In genomic region chr11:60830478-60831142, GRCh38 we compare ENCODE assay signal across 10 cellular contexts. TPM values are rescaled to one million over a fixed set of nuclear protein-coding genes. Genes with fewer than 3 reads are reported as not detected.
DNase-seq lines count a peak whose midpoint lies in the region; ATAC-seq and TF ChIP-seq lines count a peak whose summit lies in the region.
"Had no signal": no experiment of that assay in that cellular context is flagged by ENCODE, and none has a peak within 500 bp of the region (broad histone marks: within the 10 kb centered on the region; RNA-seq: fewer than 3 reads in every experiment).

No MANE protein-coding gene starts in this region.

- H3K9me2 ChIP-seq in PC-9 (ENCODE audit: insufficient read depth) = no peaks in the 10 kb centered on the region

- H3K27ac ChIP-seq in HEK293 (ENCODE audit: extremely low read depth, low read depth, low read length) (no peak overlapping the region), PC-9 (no peak overlapping the region), mesenchymal stem cell (ENCODE audit: low read length, poor library complexity, severe bottlenecking) (no peak overlapping the region)

- peak; percentile 53 for ATAC-seq in GM18867 (IDR thresholded peaks at IDR 0.05; ENCODE audit: unreplicated experiment)
- ATAC-seq in HG03354 (IDR thresholded peaks at IDR 0.05; ENCODE audit: poor library complexity, severe bottlenecking, unreplicated experiment) = no peak

- POLR2A ChIA-PET in HEK293 (lab: Yijun Ruan, JAX) = interaction anchor here (1.7 to 1.8 kb wide), 2 partner anchors 57 to 71 kb away, joined by 4 to 6 read pairs; no protein-coding TSS in a partner anchor
- POLR2A ChIA-PET in PC-9 (lab: Charles Lee; ENCODE audit: unreplicated experiment) = interaction anchor here (0.6 to 0.7 kb wide), 2 partner anchors 28 to 531 kb away, joined by 8 to 11 read pairs; partner anchors contain the start of genes CYB561A3 and TMEM138

- no peaks in the 10 kb centered on the region for H3K79me2 ChIP-seq in PC-9 (ENCODE audit: low read depth)

- no peak overlapping the region for H2BK15ac ChIP-seq in mesenchymal stem cell (ENCODE audit: low read depth, poor library complexity, severe bottlenecking)

- H4K20me1 ChIP-seq in PC-9 (ENCODE audit: insufficient read depth) = 0 out of 2 replicates have a peak, but pooled peaks cover 3% of the 10 kb centered on the region

- WGBS in mesenchymal stem cell = 34% methylated on average over 9 of the region's 10 CpGs

- H3K23ac ChIP-seq in mesenchymal stem cell (ENCODE audit: low read length in 2 of 2) = no peak overlapping the region

- no peak overlapping the region for H2BK120ac ChIP-seq in mesenchymal stem cell (ENCODE audit: low read depth, low read length)

- H3K4me1 ChIP-seq in HEK293 (ENCODE audit: control insufficient read depth, insufficient read depth, low read length) = no peaks in the 10 kb centered on the region
- H3K4me1 ChIP-seq in PC-9 (replicated peaks; ENCODE audit: insufficient read depth) = 0 out of 2 replicates have a peak, but pooled peaks cover 3% of the 10 kb centered on the region
- H3K4me1 ChIP-seq in mesenchymal stem cell (ENCODE audit: control insufficient read depth, insufficient read depth, low read depth, low read length) = peaks cover 6% of the 10 kb centered on the region

- H3K18ac ChIP-seq in mesenchymal stem cell (ENCODE audit: low read depth in 1 of 2, low read length in 2 of 2) = no peak overlapping the region

- TF ChIP-seq CTCF in HEK293 (tag by site-specific recombination; IDR thresholded peaks at IDR 0.05) (no peak), PC-9 (conservative IDR thresholded peaks at IDR 0.05) (no peak)

- H2BK5ac ChIP-seq in mesenchymal stem cell (ENCODE audit: low read depth, low read length, poor library complexity, severe bottlenecking) = no peak overlapping the region

- no peak overlapping the region for H4K8ac ChIP-seq in mesenchymal stem cell (ENCODE audit: low read length)

- H3K9ac ChIP-seq in mesenchymal stem cell (ENCODE audit: low read length) = peak overlapping the region; percentile 4

- no peak overlapping the region for H2BK12ac ChIP-seq in mesenchymal stem cell (ENCODE audit: low read length in 2 of 2)

- H2AK5ac ChIP-seq in mesenchymal stem cell (ENCODE audit: low read length, severe bottlenecking) = no peak overlapping the region

- no peak overlapping the region for H3K14ac ChIP-seq in mesenchymal stem cell (ENCODE audit: low read length in 2 of 2)

- intact Hi-C loops in PC-9 (cut with micrococcal nuclease; ENCODE audit: unreplicated experiment) = loop anchor here (1.0 to 5.0 kb wide), 7 partner anchors 53 to 555 kb away; no protein-coding TSS in a partner anchor

- peak in 1 of 2 experiments; percentile 68 for DNase-seq in PC-9
- DNase-seq in mesenchymal stem cell = no peak
- DNase-seq in iPS-NIHi7 (ENCODE audit: extremely low spot score) = no peak
- no peak for DNase-seq in NCI-H524 (lab: John Stamatoyannopoulos, UW)

- H2AFZ ChIP-seq in PC-9 (no peak overlapping the region), mesenchymal stem cell (ENCODE audit: low read depth, low read length) (no peak overlapping the region)

- no peak overlapping the region for H3K4ac ChIP-seq in mesenchymal stem cell (ENCODE audit: low read depth in 1 of 2, low read length in 2 of 2)

- peaks cover 22% of the 10 kb centered on the region for H3K27me3 ChIP-seq in PC-9 (ENCODE audit: insufficient read depth, low read depth)
- H3K27me3 ChIP-seq in mesenchymal stem cell (ENCODE audit: control insufficient read depth in 1 of 2, insufficient read depth in 1 of 2, low read length in 2 of 2) = peaks cover 0 to 34% of the 10 kb centered on the region in 2 experiments
- H3K27me3 ChIP-seq: stomach had no signal

- H3K79me1 ChIP-seq in mesenchymal stem cell (replicated peaks; ENCODE audit: low read length, poor library complexity, severe bottlenecking) = no peaks in the 10 kb centered on the region

- H4K91ac ChIP-seq in mesenchymal stem cell (ENCODE audit: low read length) = no peak overlapping the region

- BruUV-seq in PC-9 (replicated peaks; lab: Mats Ljungman, UMichigan) = no TSS peak

- CTCF ChIA-PET in HEK293 (lab: Yijun Ruan, JAX) (interaction anchor here (0.5 to 4.3 kb wide), 50 partner anchors 10 to 1185 kb away, joined by 3 to 95 read pairs (median 4); partner anchors contain the start of genes CCDC86, PTGDR2 and TMEM109), PC-9 (lab: Charles Lee) (interaction anchor here (0.5 to 2.2 kb wide), 4 partner anchors 8 to 357 kb away, joined by 3 to 21 read pairs (median 6); no protein-coding TSS in a partner anchor)

- H3F3A ChIP-seq in PC-9 (ENCODE audit: insufficient read depth, low read depth) = peaks cover 10% of the 10 kb centered on the region; the same call in 1 of the 2 replicates

- H3K36me3 ChIP-seq in HEK293 (ENCODE audit: control insufficient read depth in 2 of 2, insufficient read depth in 1 of 2, low read length in 2 of 2) (no peaks in the 10 kb centered on the region), PC-9 (ENCODE audit: low read depth) (no peaks in the 10 kb centered on the region), mesenchymal stem cell (ENCODE audit: control insufficient read depth in 1 of 2, insufficient read depth in 2 of 2, low read depth in 1 of 2, low read length in 2 of 2) (no peaks in the 10 kb centered on the region)
- H3K36me3 ChIP-seq: stomach had no signal

- H3K4me3 ChIP-seq in HEK293 (ENCODE audit: low read depth, low read length) = no peak overlapping the region
- H3K4me3 ChIP-seq in PC-9 = no peak overlapping the region
- no peak overlapping the region for H3K4me3 ChIP-seq in mesenchymal stem cell (ENCODE audit: insufficient read depth in 1 of 2, low read depth in 1 of 2, low read length in 2 of 2)
- H3K4me3 ChIP-seq: stomach had no signal

- H3K4me2 ChIP-seq in PC-9 (peak overlapping the region; percentile 34), mesenchymal stem cell (ENCODE audit: low read length, poor library complexity, severe bottlenecking) (no peak overlapping the region)

- H3K9me3 ChIP-seq in HEK293 (ENCODE audit: control insufficient read depth, insufficient read depth, low read depth, low read length) = no peaks in the 10 kb centered on the region
- no peaks in the 10 kb centered on the region for H3K9me3 ChIP-seq in PC-9 (ENCODE audit: insufficient read depth, low read depth)
- H3K9me3 ChIP-seq in mesenchymal stem cell (ENCODE audit: control insufficient read depth, low read length) = no peaks in the 10 kb centered on the region
- H3K9me3 ChIP-seq: stomach had no signal

TF ChIP-seq in HEK293, 187 proteins besides CTCF, POLR2A, EP300 and RAD21 (continues in another document):
- TF ChIP-seq PRDM2 (tag by site-specific recombination; IDR thresholded peaks at IDR 0.05; ENCODE audit: borderline replicate concordance) = no peak
- no peak for TF ChIP-seq YY1 (tag by site-specific recombination; IDR thresholded peaks at IDR 0.05)
- no peak for TF ChIP-seq ZNF488 (tag by site-specific recombination; IDR thresholded peaks at IDR 0.05)

RNA-seq across cellular contexts. Expression of gene CCDC86, which starts 11.3 kb away (rescaled TPM):
- 34.8 and 35.6 TPM in 2 replicates for total RNA-seq in PC-9 (2021)
- 28.2 TPM for polyA plus RNA-seq in mesenchymal stem cell (2013, experiment 1 of 2)
- polyA plus RNA-seq in mesenchymal stem cell (2013, experiment 2 of 2) = 28.3 TPM

RNA-seq across cellular contexts. Expression of gene PTGDR2, which starts 25.1 kb away (rescaled TPM):
- total RNA-seq in PC-9 (2021) = 0.18 TPM in 1 of 2 replicates, not detected in the other
- 0.36 TPM for polyA plus RNA-seq in mesenchymal stem cell (2013, experiment 1 of 2)
- polyA plus RNA-seq in mesenchymal stem cell (2013, experiment 2 of 2) = 0.37 TPM
- total RNA-seq: dermis microvascular lymphatic vessel endothelial cell had no signal

RNA-seq across cellular contexts. Expression of gene ZP1, which starts 36.7 kb away (rescaled TPM):
- not detected in 2 replicates for total RNA-seq in PC-9 (2021)
- 0.44 TPM for polyA plus RNA-seq in mesenchymal stem cell (2013, experiment 1 of 2)
- 0.42 TPM for polyA plus RNA-seq in mesenchymal stem cell (2013, experiment 2 of 2)
- total RNA-seq: dermis microvascular lymphatic vessel endothelial cell, liver had no signal
- polyA plus RNA-seq: liver had no signal

RNA-seq across cellular contexts. Expression of gene MS4A10, which starts 45.5 kb away (rescaled TPM):
- not detected in 2 replicates for total RNA-seq in PC-9 (2021)
- not detected for polyA plus RNA-seq in mesenchymal stem cell (2013, experiment 1 of 2)
- not detected for polyA plus RNA-seq in mesenchymal stem cell (2013, experiment 2 of 2)
- total RNA-seq: dermis microvascular lymphatic vessel endothelial cell, liver had no signal
- polyA plus RNA-seq: liver, stomach had no signal
